11 cellular contexts compared by ENCODE assay signal in genomic region chr9:89522979-89523305, GRCh38. TPM values are rescaled to one million over a fixed set of nuclear protein-coding genes. Genes with fewer than 3 reads are reported as not detected.
DNase-seq lines count a peak whose midpoint lies in the region; ATAC-seq and TF ChIP-seq lines count a peak whose summit lies in the region.
"Had no signal": no experiment of that assay in that cellular context is flagged by ENCODE, and none has a peak within 500 bp of the region (broad histone marks: within the 10 kb centered on the region; RNA-seq: fewer than 3 reads in every experiment).

No MANE protein-coding gene starts in this region.

- H3K4me3 ChIP-seq in skin epidermis, result no peak overlapping the region

- no peak for DNase-seq in T-helper 2 cell treated with Interferon-gamma antibody and Interleukin-4, amounts not matched to agents 5 μg/mL and 100 μg/mL, for 36 hours (ENCODE audit: low spot score)
- DNase-seq in T-helper 2 cell (no peak), glutamatergic neuron (no peak), hepatic stellate cell (ENCODE audit: low spot score) (no peak), cerebellar cortex (ENCODE audit: low spot score) (no peak)
- no peak for DNase-seq in activated CD8-positive, alpha-beta T cell treated with anti-CD3 and anti-CD28 coated beads for 36 hours
- DNase-seq: foreskin keratinocyte, NCI-H1436 treated with DMSO at 0.1 percent for 48 hours had no signal

- ATAC-seq in HG02870 (IDR thresholded peaks at IDR 0.05; ENCODE audit: unreplicated experiment), result peak; percentile 17
- ATAC-seq in activated CD8-positive, alpha-beta T cell treated with anti-CD3 and anti-CD28 coated beads for 36 hours, result peak; percentile 4
- ATAC-seq: foreskin keratinocyte had no signal

- peaks cover 81% of the 10 kb centered on the region for H3K4me1 Mint-ChIP-seq in T-helper 2 cell treated with Interferon-gamma antibody and Interleukin-4, amounts not matched to agents 5 μg/mL and 100 μg/mL, for 36 hours (ENCODE audit: low read depth)
- peaks cover 91% of the 10 kb centered on the region for H3K4me1 Mint-ChIP-seq in activated CD8-positive, alpha-beta T cell treated with anti-CD3 and anti-CD28 coated beads for 36 hours (ENCODE audit: low read depth)
- peaks cover 14% of the 10 kb centered on the region for H3K4me1 Mint-ChIP-seq in glutamatergic neuron (ENCODE audit: low read depth, unreplicated experiment)

- H3K27ac Mint-ChIP-seq in T-helper 2 cell treated with Interferon-gamma antibody and Interleukin-4, amounts not matched to agents 5 μg/mL and 100 μg/mL, for 36 hours, result peak overlapping the region; percentile 97
- peak overlapping the region; percentile 97 for H3K27ac Mint-ChIP-seq in activated CD8-positive, alpha-beta T cell treated with anti-CD3 and anti-CD28 coated beads for 36 hours
- H3K27ac Mint-ChIP-seq in glutamatergic neuron (ENCODE audit: unreplicated experiment), result no peak overlapping the region
- H3K27ac Mint-ChIP-seq: progenitor cell of endocrine pancreas had no signal

- peaks cover 9% of the 10 kb centered on the region for H3K9me3 Mint-ChIP-seq in T-helper 2 cell treated with Interferon-gamma antibody and Interleukin-4, amounts not matched to agents 5 μg/mL and 100 μg/mL, for 36 hours
- H3K9me3 Mint-ChIP-seq in activated CD8-positive, alpha-beta T cell treated with anti-CD3 and anti-CD28 coated beads for 36 hours, result peaks cover 3% of the 10 kb centered on the region
- H3K9me3 Mint-ChIP-seq in glutamatergic neuron (ENCODE audit: unreplicated experiment), result no peaks in the 10 kb centered on the region

- POLR2A ChIA-PET in activated CD8-positive, alpha-beta T cell treated with anti-CD3 and anti-CD28 coated beads for 36 hours (lab: Charles Lee), result interaction anchor here (0.5 to 2.7 kb wide), 14 partner anchors 10 to 103 kb away, joined by 3 to 24 read pairs (median 6); no protein-coding TSS in a partner anchor

- CTCF ChIA-PET in activated CD8-positive, alpha-beta T cell treated with anti-CD3 and anti-CD28 coated beads for 36 hours (lab: Charles Lee), result interaction anchor here (1.1 to 2.6 kb wide), 7 partner anchors 11 to 95 kb away, joined by 4 to 12 read pairs (median 8); no protein-coding TSS in a partner anchor

- intact Hi-C loops in activated CD8-positive, alpha-beta T cell treated with anti-CD3 and anti-CD28 coated beads for 36 hours (cut with micrococcal nuclease), result loop anchor here (2.0 kb wide), 1 partner anchor 24 kb away; the partner anchor contains the start of gene SEMA4D

- H3K27me3 Mint-ChIP-seq in T-helper 2 cell treated with Interferon-gamma antibody and Interleukin-4, amounts not matched to agents 5 μg/mL and 100 μg/mL, for 36 hours (ENCODE audit: low read depth), result no peaks in the 10 kb centered on the region
- H3K27me3 Mint-ChIP-seq in activated CD8-positive, alpha-beta T cell treated with anti-CD3 and anti-CD28 coated beads for 36 hours, result no peaks in the 10 kb centered on the region
- peaks cover 4% of the 10 kb centered on the region for H3K27me3 Mint-ChIP-seq in glutamatergic neuron (ENCODE audit: unreplicated experiment)

- TF ChIP-seq CTCF in activated CD8-positive, alpha-beta T cell treated with anti-CD3 and anti-CD28 coated beads for 36 hours (IDR thresholded peaks at IDR 0.05), result no peak
- no peak for TF ChIP-seq CTCF in glutamatergic neuron (IDR thresholded peaks at IDR 0.05; ENCODE audit: partially characterized antibody, unreplicated experiment)

- peak overlapping the region in 13 of 21 experiments; percentile 12 to 86 (median 59) for H3K27ac ChIP-seq in skin epidermis
- H3K27ac ChIP-seq: foreskin keratinocyte had no signal

- peaks cover 8% of the 10 kb centered on the region for H3K36me3 Mint-ChIP-seq in T-helper 2 cell treated with Interferon-gamma antibody and Interleukin-4, amounts not matched to agents 5 μg/mL and 100 μg/mL, for 36 hours (ENCODE audit: low read depth)
- H3K36me3 Mint-ChIP-seq in activated CD8-positive, alpha-beta T cell treated with anti-CD3 and anti-CD28 coated beads for 36 hours (ENCODE audit: low read depth), result peaks cover 1% of the 10 kb centered on the region
- H3K36me3 Mint-ChIP-seq in glutamatergic neuron (ENCODE audit: unreplicated experiment), result no peaks in the 10 kb centered on the region

- peak overlapping the region; percentile 76 for H3K4me3 Mint-ChIP-seq in T-helper 2 cell treated with Interferon-gamma antibody and Interleukin-4, amounts not matched to agents 5 μg/mL and 100 μg/mL, for 36 hours
- H3K4me3 Mint-ChIP-seq in activated CD8-positive, alpha-beta T cell treated with anti-CD3 and anti-CD28 coated beads for 36 hours, result peak overlapping the region; percentile 64
- no peak overlapping the region for H3K4me3 Mint-ChIP-seq in glutamatergic neuron (ENCODE audit: unreplicated experiment)

RNA-seq across cellular contexts. Expression of gene SEMA4D, which starts 25.0 kb away (rescaled TPM):
- total RNA-seq in activated CD8-positive, alpha-beta T cell treated with anti-CD3 and anti-CD28 coated beads for 36 hours, result 100 to 1,000 TPM; 290 to 317 TPM
- total RNA-seq in glutamatergic neuron (ENCODE audit: unreplicated experiment), result 192 TPM
